14 cellular contexts compared by ENCODE assay signal in genomic region chr6:163192591-163192990, GRCh38.
"Had no signal": no experiment of that assay in that cellular context is flagged by ENCODE, and none has a peak within 500 bp of the region (broad histone marks: within the 10 kb centered on the region; RNA-seq: fewer than 3 reads in every experiment).

No MANE protein-coding gene starts in this region.

- H3K36me3 ChIP-seq: ascending aorta, colonic mucosa, esophagus muscularis mucosa, lower lobe of right lung, ovary had no signal

- H3K4me3 ChIP-seq: ascending aorta, colonic mucosa, esophagus muscularis mucosa, lower lobe of right lung, ovary had no signal

- H3K27ac ChIP-seq: ascending aorta, colonic mucosa, esophagus muscularis mucosa, lower lobe of right lung, ovary had no signal

- ATAC-seq: activated naive CD8-positive, alpha-beta T cell treated with anti-CD3 and anti-CD28 coated beads, Interleukin-2, amount 50 U/mL, for 24 hours; lower lobe of right lung; stimulated activated memory B cell treated with anti-CD40 and anti-IgM and Interleukin-4, amounts not matched to agents 10 μg/mL and 1 μg/mL and 100 μg/mL, for 72 hours had no signal

- DNase-seq: activated B cell treated with CpG ODN at 0.5 μM for 24 hours; activated CD4-positive, alpha-beta T cell treated with anti-CD3 and anti-CD28 coated beads, Interleukin-2, amount 10 ng/mL, durations not matched to agents 7 days and 5 days; activated naive CD4-positive, alpha-beta T cell treated with Interleukin-2 at 50 U/mL for 16 hours; activated naive CD8-positive, alpha-beta T cell treated with anti-CD3 and anti-CD28 coated beads, Interleukin-2, amount 50 U/mL, for 24 hours; colonic mucosa; effector CD4-positive, alpha-beta T cell; kidney glomerular epithelial cell; lower lobe of right lung; ovary; stimulated activated CD4-positive, alpha-beta T cell treated with anti-CD3 and anti-CD28 coated beads, Interleukin-2, amount 100 ng/mL, for 48 hours; T-helper 2 cell had no signal

- H3K4me1 ChIP-seq: ascending aorta, colonic mucosa, lower lobe of right lung had no signal

- H3K9me3 ChIP-seq: ascending aorta, colonic mucosa, esophagus muscularis mucosa, lower lobe of right lung, ovary had no signal

- H3K27me3 ChIP-seq: ascending aorta, colonic mucosa, esophagus muscularis mucosa, ovary had no signal
